Comparison of ENCODE assay signal across 8 cellular contexts in the genomic region with DNA sequence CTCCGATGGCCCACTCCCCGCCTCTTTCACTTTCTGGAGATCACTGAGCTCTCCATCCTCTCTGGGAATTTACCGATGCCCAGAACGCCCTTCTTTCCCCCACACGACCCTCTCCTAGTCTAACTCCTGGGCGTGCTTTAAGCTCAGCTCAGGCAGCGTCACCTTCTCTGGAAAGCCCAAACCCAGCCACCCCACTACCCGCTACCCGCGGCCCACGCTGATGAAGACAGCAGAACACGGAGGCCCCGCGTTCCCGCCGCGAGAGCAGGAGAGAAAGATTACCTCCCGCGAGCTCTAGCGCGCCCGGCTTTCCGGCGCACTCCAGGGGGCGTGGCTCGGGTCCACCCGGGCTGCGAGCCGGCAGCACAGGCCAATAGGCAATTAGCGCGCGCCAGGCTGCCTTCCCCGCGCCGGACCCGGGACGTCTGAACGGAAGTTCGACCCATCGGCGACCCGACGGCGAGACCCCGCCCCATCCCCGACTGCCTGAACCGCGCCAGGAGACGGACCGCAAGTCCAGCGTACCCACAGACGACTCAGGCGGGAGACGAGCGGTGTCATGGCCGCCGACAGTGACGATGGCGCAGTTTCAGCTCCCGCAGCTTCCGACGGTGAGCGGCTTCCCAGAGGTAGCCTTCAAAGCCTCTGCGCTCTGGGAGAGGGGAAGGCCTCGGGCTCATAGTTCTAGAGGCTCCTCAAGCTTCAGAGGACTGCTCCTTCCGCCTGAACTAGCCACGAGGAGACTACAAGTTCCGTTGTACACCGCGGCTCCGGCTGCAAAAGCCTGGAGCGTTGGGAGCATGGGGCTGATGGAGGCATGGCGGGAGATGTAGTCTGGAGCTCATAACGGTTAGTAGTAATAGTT. TPM values are rescaled to one million over a fixed set of nuclear protein-coding genes. Genes with fewer than 3 reads are reported as not detected.
DNase-seq lines count a peak whose midpoint lies in the region; ATAC-seq and TF ChIP-seq lines count a peak whose summit lies in the region.

MUTYH (minus strand) TSS at position 747 of the 865 bp plus-strand sequence. CDS start 5,935 bp downstream, outside the sequence.
TOE1 (plus strand) TSS at position 477 of the 865 bp plus-strand sequence; CDS start at position 560, 83 bp downstream.

- ATAC-seq in GM18505 (IDR thresholded peaks at IDR 0.05; ENCODE audit: unreplicated experiment) = peak; percentile 84
- ATAC-seq in HG02970 (IDR thresholded peaks at IDR 0.05; ENCODE audit: low FRiP score, unreplicated experiment) = peak; percentile 87

- H3K4me3 ChIP-seq in ascending aorta (peak within 1 kb of the TSS; percentile 84 to 87), right atrium auricular region (peak within 1 kb of the TSS; percentile 59 to 82), prostate gland (peak within 1 kb of the TSS; percentile 82 to 84), urinary bladder (ENCODE audit: low read depth, low read length) (peak within 1 kb of the TSS; percentile 51)

- intact Hi-C loops in T-helper 2 cell treated with Interferon-gamma antibody and Interleukin-4, amounts not matched to agents 100 ng/mL and 5 ng/mL, for 36 hours (cut with micrococcal nuclease) = loop anchor here (1.0 to 5.0 kb wide), 10 partner anchors 37 to 907 kb away; partner anchors contain the start of genes AKR1A1, ARMH1, CCDC163 and MMACHC
- intact Hi-C loops in ascending aorta (cut with DNase I) (loop anchor here (1.0 to 5.0 kb wide), 4 partner anchors 37 to 347 kb away; partner anchors contain the start of genes GPBP1L1, TESK2, TMEM69 and UROD), prostate gland (cut with DNase I) (no loop called here)

- H3K4me1 ChIP-seq in ascending aorta = peaks cover 11 to 19% of the 10 kb centered on the region in 2 donors
- peaks cover 0 to 16% of the 10 kb centered on the region in 2 donors for H3K4me1 ChIP-seq in right atrium auricular region
- peaks cover 3% of the 10 kb centered on the region for H3K4me1 ChIP-seq in prostate gland (replicated peaks)
- no peaks in the 10 kb centered on the region for H3K4me1 ChIP-seq in urinary bladder (ENCODE audit: insufficient read depth)

- TF ChIP-seq CTCF in ascending aorta (IDR thresholded peaks at IDR 0.05) (peak in 1 of 3 experiments; percentile 9), right atrium auricular region (IDR thresholded peaks at IDR 0.05) (peak in 1 of 2 donors; percentile 42), prostate gland (IDR thresholded peaks at IDR 0.05) (peak in 1 of 4 experiments; percentile 11)

- under 1% methylated on average over 27 of the region's 74 CpGs for WGBS in prostate gland
- WGBS in urinary bladder = under 1% methylated on average over 74 of the region's 74 CpGs

- H3K27me3 ChIP-seq in ascending aorta (no peaks in the 10 kb centered on the region), right atrium auricular region (no peaks in the 10 kb centered on the region), prostate gland (replicated peaks; ENCODE audit: insufficient read depth) (no peaks in the 10 kb centered on the region)

- H3K27ac ChIP-seq in ascending aorta (peak within 1 kb of the TSS; percentile 98), right atrium auricular region (peak within 1 kb of the TSS; percentile 89 to 97), prostate gland (peak within 1 kb of the TSS; percentile 93 to 97), urinary bladder (ENCODE audit: low read depth) (peak within 1 kb of the TSS; percentile 86)

- H3K9me3 ChIP-seq in ascending aorta (no peaks in the 10 kb centered on the region), right atrium auricular region (no peaks in the 10 kb centered on the region), prostate gland (no peaks in the 10 kb centered on the region)

- peak; percentile 88 for TF ChIP-seq POLR2A in GM18505 (IDR thresholded peaks at IDR 0.05; ENCODE audit: borderline replicate concordance, extremely low read depth, insufficient read depth, insufficient read length)
- peak; percentile 62 for TF ChIP-seq POLR2A in prostate gland (IDR thresholded peaks at IDR 0.05)

- DNase-seq in NCI-H1930 (lab: John Stamatoyannopoulos, UW) = peak; percentile 76 to 83
- DNase-seq in ascending aorta (ENCODE audit: low spot score in 2 of 2) = peak; percentile 64 to 95
- DNase-seq in right atrium auricular region (ENCODE audit: low spot score) = peak; percentile 91
- DNase-seq in prostate gland (ENCODE audit: low spot score) = peak; percentile 85

- H3K36me3 ChIP-seq in ascending aorta (peaks cover 31 to 33% of the 10 kb centered on the region in 2 donors), right atrium auricular region (peaks cover 29% of the 10 kb centered on the region), prostate gland (peaks cover 0 to 6% of the 10 kb centered on the region in 2 donors), urinary bladder (ENCODE audit: insufficient read depth) (peaks cover 8% of the 10 kb centered on the region)

RNA-seq across cellular contexts. Expression of gene MUTYH, which starts in this region (rescaled TPM):
- 45.1 and 57.2 TPM in 2 replicates for total RNA-seq in T-helper 2 cell treated with Interferon-gamma antibody and Interleukin-4, amounts not matched to agents 100 ng/mL and 5 ng/mL, for 36 hours
- total RNA-seq in ascending aorta (1.8 TPM), right atrium auricular region (10 to 100 TPM in 1 of 2 donors, 1 to 10 TPM in 1; 4.2 to 11.1 TPM), prostate gland (10 to 100 TPM; 20.1 to 27.4 TPM), urinary bladder (12.0 TPM)
- polyA plus RNA-seq in urinary bladder = 19.4 TPM

RNA-seq across cellular contexts. Expression of gene TOE1, which starts in this region (rescaled TPM):
- 25.1 and 25.5 TPM in 2 replicates for total RNA-seq in T-helper 2 cell treated with Interferon-gamma antibody and Interleukin-4, amounts not matched to agents 100 ng/mL and 5 ng/mL, for 36 hours
- total RNA-seq in ascending aorta (6.9 TPM), right atrium auricular region (1 to 10 TPM; 5.4 to 6.8 TPM), prostate gland (10 to 100 TPM; 14.8 to 15.7 TPM), urinary bladder (8.9 TPM)
- polyA plus RNA-seq in urinary bladder = 11.1 TPM

Comparison
In these comparisons a context has a peak if more than half of its experiments do, and no peak if none do; other contexts are left out.
1. Peak in every context shown above with its lines: DNase-seq, ATAC-seq, H3K4me3 ChIP-seq and H3K27ac ChIP-seq.